In genomic region chr14:90697146-90697545, GRCh38 we compare ENCODE assay signal across 12 cellular contexts.
DNase-seq lines count a peak whose midpoint lies in the region; TF ChIP-seq lines count a peak whose summit lies in the region.
"Had no signal": no experiment of that assay in that cellular context is flagged by ENCODE, and none has a peak within 500 bp of the region (broad histone marks: within the 10 kb centered on the region; RNA-seq: fewer than 3 reads in every experiment).

No MANE protein-coding gene starts in this region.

- H3K4me2 ChIP-seq in OCI-LY7 (ENCODE audit: low read length): 0 out of 2 replicates have a peak overlapping the region, but pooled peaks have one; percentile 16

- no peaks in the 10 kb centered on the region for H4K20me1 ChIP-seq in OCI-LY7 (ENCODE audit: insufficient read depth, low read length)

- H3K4me1 Mint-ChIP-seq in activated CD4-positive, alpha-beta memory T cell treated with anti-CD3 and anti-CD28 coated beads, Interleukin-2, amount 10 ng/mL, durations not matched to agents 7 days and 5 days: peaks cover 8% of the 10 kb centered on the region
- H3K4me1 Mint-ChIP-seq in activated naive CD4-positive, alpha-beta T cell treated with anti-CD3 and anti-CD28 coated beads, Interleukin-2, amount 10 ng/mL, durations not matched to agents 7 days and 5 days: peaks cover 5% of the 10 kb centered on the region

- H3K36me3 Mint-ChIP-seq in activated CD4-positive, alpha-beta memory T cell treated with anti-CD3 and anti-CD28 coated beads, Interleukin-2, amount 10 ng/mL, durations not matched to agents 7 days and 5 days (ENCODE audit: low read depth): no peaks in the 10 kb centered on the region
- H3K36me3 Mint-ChIP-seq in activated naive CD4-positive, alpha-beta T cell treated with anti-CD3 and anti-CD28 coated beads, Interleukin-2, amount 10 ng/mL, durations not matched to agents 7 days and 5 days: no peaks in the 10 kb centered on the region
- H3K36me3 Mint-ChIP-seq: activated naive CD8-positive, alpha-beta T cell treated with anti-CD3 and anti-CD28 coated beads for 36 hours; natural killer cell treated with Interleukin-12 subunit alpha and Interleukin-12 subunit beta and Interleukin-15 and Interleukin-18, amount 100 ng/mL, for 72 hours had no signal

- BruUV-seq in A673 (replicated peaks; lab: Mats Ljungman, UMichigan) (no TSS peak), OCI-LY7 (replicated peaks; lab: Mats Ljungman, UMichigan) (no TSS peak)

- no peaks in the 10 kb centered on the region for H3K9me2 ChIP-seq in OCI-LY7 (ENCODE audit: insufficient read depth, low read length)

- H3K4me3 Mint-ChIP-seq in activated CD4-positive, alpha-beta memory T cell treated with anti-CD3 and anti-CD28 coated beads, Interleukin-2, amount 10 ng/mL, durations not matched to agents 7 days and 5 days: no peak overlapping the region
- H3K4me3 Mint-ChIP-seq in activated naive CD4-positive, alpha-beta T cell treated with anti-CD3 and anti-CD28 coated beads, Interleukin-2, amount 10 ng/mL, durations not matched to agents 7 days and 5 days: no peak overlapping the region
- H3K4me3 Mint-ChIP-seq: activated naive CD8-positive, alpha-beta T cell treated with anti-CD3 and anti-CD28 coated beads for 36 hours; natural killer cell treated with Interleukin-12 subunit alpha and Interleukin-12 subunit beta and Interleukin-15 and Interleukin-18, amount 100 ng/mL, for 72 hours had no signal

- no peak overlapping the region for H3K27ac Mint-ChIP-seq in activated CD4-positive, alpha-beta memory T cell treated with anti-CD3 and anti-CD28 coated beads, Interleukin-2, amount 10 ng/mL, durations not matched to agents 7 days and 5 days
- no peak overlapping the region for H3K27ac Mint-ChIP-seq in activated naive CD4-positive, alpha-beta T cell treated with anti-CD3 and anti-CD28 coated beads, Interleukin-2, amount 10 ng/mL, durations not matched to agents 7 days and 5 days
- H3K27ac Mint-ChIP-seq: activated naive CD8-positive, alpha-beta T cell treated with anti-CD3 and anti-CD28 coated beads for 36 hours; natural killer cell treated with Interleukin-12 subunit alpha and Interleukin-12 subunit beta and Interleukin-15 and Interleukin-18, amount 100 ng/mL, for 72 hours had no signal

- TF ChIP-seq CTCF in A673 (conservative IDR thresholded peaks at IDR 0.05; ENCODE audit: low read depth, low read length) (no peak), OCI-LY7 (conservative IDR thresholded peaks at IDR 0.05; ENCODE audit: low read length) (no peak), right atrium auricular region (IDR thresholded peaks at IDR 0.05) (no peak), GM10248 (IDR thresholded peaks at IDR 0.05; ENCODE audit: control extremely low read depth, extremely low read depth, low read depth, missing control alignments) (no peak)

- no peak overlapping the region for H3K9ac ChIP-seq in rectal smooth muscle tissue (ENCODE audit: low read length)

- no peaks in the 10 kb centered on the region for H3K36me3 ChIP-seq in A673 (ENCODE audit: insufficient read depth, low read length, poor library complexity, severe bottlenecking)
- no peaks in the 10 kb centered on the region for H3K36me3 ChIP-seq in OCI-LY7 (ENCODE audit: insufficient read depth, low read length)
- H3K36me3 ChIP-seq in right atrium auricular region: no peaks in the 10 kb centered on the region
- H3K36me3 ChIP-seq in rectal smooth muscle tissue (ENCODE audit: control insufficient read depth, insufficient read depth, low read length): no peaks in the 10 kb centered on the region

- H3K79me2 ChIP-seq in OCI-LY7 (ENCODE audit: insufficient read depth, low read depth, low read length): no peaks in the 10 kb centered on the region

- DNase-seq in A673 (ENCODE audit: low spot score) (peak; percentile 10), OCI-LY7 (ENCODE audit: low spot score) (no peak), right atrium auricular region (ENCODE audit: low spot score) (no peak), EL (no peak), GM10248 (ENCODE audit: extremely low spot score) (no peak)
- no peak for DNase-seq in activated CD4-positive, alpha-beta memory T cell treated with anti-CD3 and anti-CD28 coated beads, Interleukin-2, amount 10 ng/mL, durations not matched to agents 7 days and 5 days
- no peak for DNase-seq in activated naive CD4-positive, alpha-beta T cell treated with anti-CD3 and anti-CD28 coated beads, Interleukin-2, amount 10 ng/mL, durations not matched to agents 7 days and 5 days
- DNase-seq: GOT3 had no signal

- H3K4me3 ChIP-seq in A673 (ENCODE audit: low read depth, low read length, poor library complexity, severe bottlenecking) (no peak overlapping the region), OCI-LY7 (ENCODE audit: low read depth, low read length, poor library complexity, severe bottlenecking) (no peak overlapping the region), right atrium auricular region (no peak overlapping the region), rectal smooth muscle tissue (ENCODE audit: low read length) (no peak overlapping the region)

- H2AFZ ChIP-seq in OCI-LY7 (ENCODE audit: low read length): peak overlapping the region; percentile 63

- no peaks in the 10 kb centered on the region for H3K9me3 Mint-ChIP-seq in activated CD4-positive, alpha-beta memory T cell treated with anti-CD3 and anti-CD28 coated beads, Interleukin-2, amount 10 ng/mL, durations not matched to agents 7 days and 5 days
- H3K9me3 Mint-ChIP-seq in activated naive CD4-positive, alpha-beta T cell treated with anti-CD3 and anti-CD28 coated beads, Interleukin-2, amount 10 ng/mL, durations not matched to agents 7 days and 5 days: no peaks in the 10 kb centered on the region
- H3K9me3 Mint-ChIP-seq: activated naive CD8-positive, alpha-beta T cell treated with anti-CD3 and anti-CD28 coated beads for 36 hours; natural killer cell treated with Interleukin-12 subunit alpha and Interleukin-12 subunit beta and Interleukin-15 and Interleukin-18, amount 100 ng/mL, for 72 hours had no signal

- H3K27me3 Mint-ChIP-seq in activated CD4-positive, alpha-beta memory T cell treated with anti-CD3 and anti-CD28 coated beads, Interleukin-2, amount 10 ng/mL, durations not matched to agents 7 days and 5 days: no peaks in the 10 kb centered on the region
- peaks cover 9% of the 10 kb centered on the region for H3K27me3 Mint-ChIP-seq in activated naive CD4-positive, alpha-beta T cell treated with anti-CD3 and anti-CD28 coated beads, Interleukin-2, amount 10 ng/mL, durations not matched to agents 7 days and 5 days

- H3K9me3 ChIP-seq in A673 (ENCODE audit: low read depth, low read length, poor library complexity, severe bottlenecking): no peaks in the 10 kb centered on the region
- H3K9me3 ChIP-seq in OCI-LY7 (ENCODE audit: low read length): no peaks in the 10 kb centered on the region
- H3K9me3 ChIP-seq in right atrium auricular region: no peaks in the 10 kb centered on the region

- intact Hi-C loops in A673 (cut with micrococcal nuclease; ENCODE audit: unreplicated experiment) (loop anchor here (1.0 to 10.0 kb wide), 3 partner anchors 298 to 422 kb away; no protein-coding TSS in a partner anchor), OCI-LY7 (cut with micrococcal nuclease; ENCODE audit: unreplicated experiment) (loop anchor here (1.0 to 2.0 kb wide), 2 partner anchors 298 to 396 kb away; no protein-coding TSS in a partner anchor)

- H3K4me1 ChIP-seq in A673 (ENCODE audit: insufficient read depth, low read length, poor library complexity, severe bottlenecking) (peaks cover 54% of the 10 kb centered on the region), OCI-LY7 (ENCODE audit: insufficient read depth, low read length, poor library complexity, severe bottlenecking) (peaks cover 3% of the 10 kb centered on the region), right atrium auricular region (peaks cover 0 to 33% of the 10 kb centered on the region in 2 donors), rectal smooth muscle tissue (ENCODE audit: control insufficient read depth, insufficient read depth, low read length) (peaks cover 29% of the 10 kb centered on the region)

- H3K27ac ChIP-seq in A673 (ENCODE audit: low read depth, low read length, poor library complexity, severe bottlenecking): peak overlapping the region; percentile 94
- H3K27ac ChIP-seq in OCI-LY7 (ENCODE audit: low read depth, low read length, poor library complexity, severe bottlenecking): no peak overlapping the region
- H3K27ac ChIP-seq in right atrium auricular region: peak overlapping the region; percentile 81 to 93
- H3K27ac ChIP-seq in rectal smooth muscle tissue (ENCODE audit: low read depth, low read length): peak overlapping the region; percentile 91
- H3K27ac ChIP-seq: RWPE1 had no signal

- H3K27me3 ChIP-seq in A673 (replicated peaks; ENCODE audit: insufficient read depth, low read depth, low read length, poor library complexity): no peaks in the 10 kb centered on the region
- H3K27me3 ChIP-seq in right atrium auricular region: no peaks in the 10 kb centered on the region
- H3K27me3 ChIP-seq in rectal smooth muscle tissue (ENCODE audit: control insufficient read depth, insufficient read depth, low read length): no peaks in the 10 kb centered on the region

- CTCF ChIA-PET in A673 (lab: Charles Lee): interaction anchor here (1.0 to 2.4 kb wide), 3 partner anchors 298 to 396 kb away, joined by 3 to 6 read pairs (median 6); no protein-coding TSS in a partner anchor
- CTCF ChIA-PET in OCI-LY7 (lab: Charles Lee; ENCODE audit: unreplicated experiment): interaction anchor here (0.6 to 1.0 kb wide), 3 partner anchors 61 to 297 kb away, joined by 3 to 5 read pairs (median 3); no protein-coding TSS in a partner anchor
- CTCF ChIA-PET in GM10248 (lab: Yijun Ruan, JAX): interaction anchor here (0.7 to 4.3 kb wide), 29 partner anchors 8 to 758 kb away, joined by 3 to 41 read pairs (median 5); no protein-coding TSS in a partner anchor
- CTCF ChIA-PET in activated CD4-positive, alpha-beta memory T cell treated with anti-CD3 and anti-CD28 coated beads, Interleukin-2, amount 10 ng/mL, durations not matched to agents 7 days and 5 days (lab: Charles Lee): interaction anchor here (0.7 to 3.5 kb wide), 17 partner anchors 9 to 476 kb away, joined by 3 to 25 read pairs (median 4); no protein-coding TSS in a partner anchor
- CTCF ChIA-PET in activated naive CD4-positive, alpha-beta T cell treated with anti-CD3 and anti-CD28 coated beads, Interleukin-2, amount 10 ng/mL, durations not matched to agents 7 days and 5 days (lab: Charles Lee): interaction anchor here (0.7 to 4.8 kb wide), 26 partner anchors 10 to 407 kb away, joined by 3 to 27 read pairs (median 4); no protein-coding TSS in a partner anchor

- POLR2A ChIA-PET in A673 (lab: Charles Lee; ENCODE audit: low non-redundant PET) (interaction anchor here (0.7 kb wide), 1 partner anchor 133 kb away, joined by 4 read pairs; no protein-coding TSS in a partner anchor), OCI-LY7 (lab: Charles Lee) (interaction anchor here (1.5 kb wide), 1 partner anchor 10 kb away, joined by 5 read pairs; no protein-coding TSS in a partner anchor), GM10248 (lab: Yijun Ruan, JAX) (no interaction called here)
- POLR2A ChIA-PET in activated CD4-positive, alpha-beta memory T cell treated with anti-CD3 and anti-CD28 coated beads, Interleukin-2, amount 10 ng/mL, durations not matched to agents 7 days and 5 days (lab: Charles Lee): interaction anchor here (0.8 to 1.2 kb wide), 3 partner anchors 24 to 313 kb away, joined by 3 to 4 read pairs (median 3); no protein-coding TSS in a partner anchor
